8 cellular contexts compared by ENCODE assay signal in the genomic region with DNA sequence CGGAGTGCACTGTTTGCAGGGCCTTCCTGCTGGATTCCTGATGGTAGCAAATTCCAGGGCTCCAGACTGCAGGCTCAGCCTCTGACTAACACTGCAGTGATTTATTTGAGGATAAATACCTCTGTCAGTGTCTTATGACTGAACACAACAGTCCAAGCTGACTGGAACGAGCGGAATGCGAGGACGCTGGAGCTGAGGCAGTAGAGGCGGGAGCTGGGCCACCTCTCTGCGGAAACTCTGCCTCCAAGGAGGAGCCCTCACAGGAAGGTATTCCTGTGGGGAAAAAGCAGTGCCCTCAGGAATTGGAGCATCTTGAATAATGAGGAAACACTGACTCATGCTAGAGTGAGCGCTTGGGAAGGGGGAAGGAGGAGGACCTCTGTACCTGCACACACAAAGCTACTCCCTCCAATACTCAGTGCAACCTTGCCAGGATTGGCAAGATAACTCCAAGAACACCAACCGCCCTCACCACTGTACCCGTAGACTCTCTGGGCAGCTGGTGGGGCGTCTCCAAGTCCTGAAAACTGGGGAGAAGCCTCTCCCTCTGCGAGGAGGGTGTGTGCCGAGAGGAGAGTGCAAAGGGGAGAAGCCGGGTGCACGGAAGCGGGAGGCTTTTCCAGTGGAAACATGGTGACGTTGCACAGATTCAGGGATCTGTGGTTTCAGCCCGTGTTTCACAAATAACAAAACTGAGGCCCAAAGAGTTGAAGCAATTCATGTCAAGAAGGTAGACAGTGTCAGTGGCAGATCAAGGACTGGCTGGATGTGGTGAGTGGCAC. TPM values are rescaled to one million over a fixed set of nuclear protein-coding genes. Genes with fewer than 3 reads are reported as not detected.
A peak's percentile ranks its signal among the peaks of the same experiment; 100 is the strongest.
DNase-seq lines count a peak whose midpoint lies in the region; ATAC-seq, FAIRE-seq and TF ChIP-seq lines count a peak whose summit lies in the region.

No MANE protein-coding gene starts in this region.

- peak overlapping the region; percentile 76 for H3K9ac ChIP-seq in endothelial cell of umbilical vein (replicated peaks; ENCODE audit: extremely low read depth, insufficient read depth, low read length)

- H3K9me3 ChIP-seq in PC-9 (ENCODE audit: insufficient read depth, low read depth), result no peaks in the 10 kb centered on the region
- no peaks in the 10 kb centered on the region for H3K9me3 ChIP-seq in endothelial cell of umbilical vein (replicated peaks; ENCODE audit: control insufficient read depth, insufficient read depth, low read length)
- H3K9me3 ChIP-seq in mucosa of descending colon, result no peaks in the 10 kb centered on the region
- H3K9me3 ChIP-seq in vagina, result no peaks in the 10 kb centered on the region

- H3K36me3 ChIP-seq in PC-9 (ENCODE audit: low read depth) (no peaks in the 10 kb centered on the region), endothelial cell of umbilical vein (ENCODE audit: control insufficient read depth in 2 of 2, extremely low read depth in 1 of 2, insufficient read depth in 2 of 2, low read length in 2 of 2) (peaks cover 0 to 8% of the 10 kb centered on the region in 2 experiments), mucosa of descending colon (ENCODE audit: low read depth) (no peaks in the 10 kb centered on the region), vagina (no peaks in the 10 kb centered on the region)

- FAIRE-seq in endothelial cell of umbilical vein (lab: Jason Lieb, UNC), result peak; percentile 97

- BruUV-seq in PC-9 (replicated peaks; lab: Mats Ljungman, UMichigan) (no TSS peak), endothelial cell of umbilical vein (replicated peaks; lab: Mats Ljungman, UMichigan) (no TSS peak)

- peaks cover 4% of the 10 kb centered on the region for H3K9me1 ChIP-seq in endothelial cell of umbilical vein (replicated peaks; ENCODE audit: control insufficient read depth, extremely low read depth, insufficient read depth, low read length)

- H4K20me1 ChIP-seq in PC-9 (ENCODE audit: insufficient read depth), result peaks cover 6% of the 10 kb centered on the region; the same call in 1 of the 2 replicates
- peaks cover 4% of the 10 kb centered on the region for H4K20me1 ChIP-seq in endothelial cell of umbilical vein (replicated peaks; ENCODE audit: control insufficient read depth, extremely low read depth, insufficient read depth, low read length)

- DNase-seq in AG09309 (ENCODE audit: low read depth) (peak; percentile 99), PC-9 (peak; percentile 93 to 98), endothelial cell of umbilical vein (ENCODE audit: low read depth, low spot score) (peak; percentile 94), mucosa of descending colon (peak in 1 of 3 donors; percentile 69), vagina (ENCODE audit: extremely low spot score in 2 of 2) (peak in 1 of 2 donors; percentile 96)

- peaks cover 32% of the 10 kb centered on the region for H3K4me1 ChIP-seq in PC-9 (replicated peaks; ENCODE audit: insufficient read depth)
- H3K4me1 ChIP-seq in endothelial cell of umbilical vein (ENCODE audit: control insufficient read depth, extremely low read depth, insufficient read depth, low read length), result peaks cover 23% of the 10 kb centered on the region
- H3K4me1 ChIP-seq in mucosa of descending colon (ENCODE audit: low read depth), result peaks cover 5% of the 10 kb centered on the region
- H3K4me1 ChIP-seq in vagina, result peaks cover 65% of the 10 kb centered on the region

- no peak overlapping the region; the same call in 1 of the 2 replicates for H3K4me3 ChIP-seq in AG09309 (ENCODE audit: control insufficient read depth, low read depth, low read length)
- H3K4me3 ChIP-seq in PC-9, result no peak overlapping the region
- no peak overlapping the region for H3K4me3 ChIP-seq in endothelial cell of umbilical vein (replicated peaks in 1 of 3; ENCODE audit: insufficient read depth in 1 of 3, low read depth in 1 of 3, low read length in 3 of 3)
- H3K4me3 ChIP-seq in mucosa of descending colon, result no peak overlapping the region
- H3K4me3 ChIP-seq in vagina, result no peak overlapping the region

- no peak for TF ChIP-seq CTCF in AG09309 (IDR thresholded peaks at IDR 0.05; ENCODE audit: control insufficient read depth, insufficient read depth, low read depth, low read length, missing control alignments)
- TF ChIP-seq CTCF in PC-9 (conservative IDR thresholded peaks at IDR 0.05), result no peak
- no peak for TF ChIP-seq CTCF in endothelial cell of umbilical vein (IDR thresholded peaks at IDR 0.05; ENCODE audit: extremely low read depth in 1 of 2, insufficient read depth in 1 of 2, low read depth in 1 of 2, low read length in 2 of 2)
- TF ChIP-seq CTCF in mucosa of descending colon (IDR thresholded peaks at IDR 0.05), result no peak
- TF ChIP-seq CTCF in vagina (IDR thresholded peaks at IDR 0.05), result no peak

- no peaks in the 10 kb centered on the region for H3K9me2 ChIP-seq in PC-9 (ENCODE audit: insufficient read depth)

- TF ChIP-seq POLR2A in endothelial cell of umbilical vein (IDR thresholded peaks at IDR 0.05; ENCODE audit: low read depth, low read length), result no peak
- TF ChIP-seq POLR2A in vagina (IDR thresholded peaks at IDR 0.05), result no peak
- TF ChIP-seq POLR2A in GM18505 (IDR thresholded peaks at IDR 0.05; ENCODE audit: borderline replicate concordance, extremely low read depth, insufficient read depth, insufficient read length), result no peak

- peak overlapping the region; percentile 64 for H3K4me2 ChIP-seq in PC-9
- peak overlapping the region; percentile 0 for H3K4me2 ChIP-seq in endothelial cell of umbilical vein (ENCODE audit: insufficient read depth, low read length)

- dilution Hi-C loops in endothelial cell of umbilical vein (cut with MboI; ENCODE audit: extremely low pct_ligation_motif_present, low sequenced_read_pairs), result no loop called here

- CTCF ChIA-PET in PC-9 (lab: Charles Lee), result interaction anchor here (0.5 to 0.7 kb wide), 2 partner anchors 10 to 77 kb away, joined by 3 to 6 read pairs; no protein-coding TSS in a partner anchor
- CTCF ChIA-PET in endothelial cell of umbilical vein (lab: Charles Lee), result interaction anchor here (0.8 to 1.8 kb wide), 12 partner anchors 19 to 222 kb away, joined by 3 to 7 read pairs (median 3); a partner anchor contains a TSS

- POLR2A ChIA-PET in PC-9 (lab: Charles Lee; ENCODE audit: unreplicated experiment), result interaction anchor here (0.5 to 0.9 kb wide), 2 partner anchors 20 to 558 kb away, joined by 3 to 11 read pairs; no protein-coding TSS in a partner anchor
- POLR2A ChIA-PET in endothelial cell of umbilical vein (lab: Charles Lee), result interaction anchor here (0.6 to 1.4 kb wide), 6 partner anchors 9 to 125 kb away, joined by 3 to 5 read pairs (median 3); no protein-coding TSS in a partner anchor

- H3K79me2 ChIP-seq in PC-9 (ENCODE audit: low read depth) (peaks cover 67% of the 10 kb centered on the region), endothelial cell of umbilical vein (ENCODE audit: control insufficient read depth, insufficient read depth, low read length) (peaks cover 80% of the 10 kb centered on the region)

- H3K27me3 ChIP-seq in PC-9 (ENCODE audit: insufficient read depth, low read depth), result no peaks in the 10 kb centered on the region
- no peaks in the 10 kb centered on the region for H3K27me3 ChIP-seq in endothelial cell of umbilical vein (ENCODE audit: control insufficient read depth in 2 of 2, insufficient read depth in 2 of 2, low read length in 2 of 2)
- H3K27me3 ChIP-seq in vagina, result no peaks in the 10 kb centered on the region

- H2AFZ ChIP-seq in PC-9, result no peak overlapping the region
- no peak overlapping the region for H2AFZ ChIP-seq in endothelial cell of umbilical vein (ENCODE audit: low read depth, low read length)

- H3K27ac ChIP-seq in PC-9, result peak overlapping the region; percentile 68
- H3K27ac ChIP-seq in endothelial cell of umbilical vein (ENCODE audit: insufficient read depth, low read depth, low read length), result peak overlapping the region; percentile 79
- peak overlapping the region; percentile 88 for H3K27ac ChIP-seq in vagina

- peaks cover 30% of the 10 kb centered on the region for H3F3A ChIP-seq in PC-9 (ENCODE audit: insufficient read depth, low read depth)

- ATAC-seq in mucosa of descending colon, result peak; percentile 69
- ATAC-seq in GM18505 (IDR thresholded peaks at IDR 0.05; ENCODE audit: unreplicated experiment), result no peak
- ATAC-seq in HG02610 (IDR thresholded peaks at IDR 0.05; ENCODE audit: unreplicated experiment), result no peak
- no peak for ATAC-seq in GM19397 (IDR thresholded peaks at IDR 0.05; ENCODE audit: unreplicated experiment)

- intact Hi-C loops in PC-9 (cut with micrococcal nuclease; ENCODE audit: unreplicated experiment), result loop anchor here (1.0 to 5.0 kb wide), 8 partner anchors 9 to 313 kb away; a partner anchor contains a TSS
- intact Hi-C loops in endothelial cell of umbilical vein (cut with micrococcal nuclease), result loop anchor here (1.0 to 2.0 kb wide), 7 partner anchors 9 to 220 kb away; no protein-coding TSS in a partner anchor
- intact Hi-C loops in mucosa of descending colon (cut with DNase I, micrococcal nuclease), result no loop called here
- intact Hi-C loops in vagina (cut with DNase I), result no loop called here

TF ChIP-seq in endothelial cell of umbilical vein, 7 proteins besides CTCF, POLR2A, EP300 and RAD21:
- no peak for TF ChIP-seq POLR2AphosphoS5 (IDR thresholded peaks at IDR 0.05; ENCODE audit: insufficient read depth, low read depth, low read length)
- peak; percentile 85 for TF ChIP-seq FOS (IDR thresholded peaks at IDR 0.05; ENCODE audit: borderline replicate concordance, insufficient read depth, low read length)
- TF ChIP-seq EZH2 (IDR thresholded peaks at IDR 0.05; ENCODE audit: borderline replicate concordance, low read depth, low read length, severe bottlenecking), result no peak
- TF ChIP-seq JUN (IDR thresholded peaks at IDR 0.05; ENCODE audit: borderline replicate concordance, insufficient read depth, insufficient read length, low read depth), result peak; percentile 63
- TF ChIP-seq MYC (IDR thresholded peaks at IDR 0.05; ENCODE audit: low read depth, low read length), result no peak
- TF ChIP-seq, protein P1, sequence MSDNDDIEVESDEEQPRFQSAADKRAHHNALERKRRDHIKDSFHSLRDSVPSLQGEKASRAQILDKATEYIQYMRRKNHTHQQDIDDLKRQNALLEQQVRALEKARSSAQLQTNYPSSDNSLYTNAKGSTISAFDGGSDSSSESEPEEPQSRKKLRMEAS (IDR thresholded peaks at IDR 0.05; ENCODE audit: insufficient read depth, insufficient read length), result no peak
- peak; percentile 33 for TF ChIP-seq GATA2 (IDR thresholded peaks at IDR 0.05; ENCODE audit: insufficient read depth, insufficient read length, low read depth, low read length)

RNA-seq across cellular contexts. Expression of a gene that starts 43.0 kb away (rescaled TPM):
- total RNA-seq in PC-9 (2021) (39.1 and 42.2 TPM in 2 replicates), endothelial cell of umbilical vein (58.9 and 67.0 TPM in 2 replicates), mucosa of descending colon (10 to 100 TPM; 42.5 to 51.3 (median 46.4) TPM), vagina (99.4 TPM)
- polyA plus RNA-seq in endothelial cell of umbilical vein, result 75.9 and 78.9 TPM in 2 replicates
- polyA plus RNA-seq in endothelial cell of umbilical vein (2011; cell fraction: cytosol; rRNA removed), result 48.6 and 57.5 TPM in 2 replicates
- polyA plus RNA-seq in endothelial cell of umbilical vein (2011; cell fraction: nucleus; rRNA removed), result 95.4 and 99.1 TPM in 2 replicates
- polyA plus RNA-seq in endothelial cell of umbilical vein (2012), result 42.5 and 47.3 TPM in 2 replicates
- 73.2 and 78.6 TPM in 2 replicates for polyA minus RNA-seq in endothelial cell of umbilical vein
- 16.1 TPM for polyA minus RNA-seq in endothelial cell of umbilical vein (2011; cell fraction: cytosol; rRNA and poly(A)+ RNA removed)
- polyA minus RNA-seq in endothelial cell of umbilical vein (2011; cell fraction: nucleus; rRNA and poly(A)+ RNA removed), result 112 and 132 TPM in 2 replicates

Comparison
In these comparisons a context has a peak if more than half of its experiments do, and no peak if none do; other contexts are left out.
1. intact Hi-C loops: an anchor here in PC-9 (1.0 to 5.0 kb wide) and endothelial cell of umbilical vein (1.0 to 2.0 kb wide); none called in mucosa of descending colon and vagina.